8 cellular contexts compared by ENCODE assay signal in genomic region chr22:17774928-17775675, GRCh38. TPM values are rescaled to one million over a fixed set of nuclear protein-coding genes. Genes with fewer than 3 reads are reported as not detected.
DNase-seq lines count a peak whose midpoint lies in the region; ATAC-seq and TF ChIP-seq lines count a peak whose summit lies in the region.

No MANE protein-coding gene starts in this region.

- no peak overlapping the region for H3K27ac Mint-ChIP-seq in WTC11

- peaks cover 32% of the 10 kb centered on the region for H3K4me1 Mint-ChIP-seq in WTC11

- no peaks in the 10 kb centered on the region for H3K27me3 ChIP-seq in vagina

- ATAC-seq in WTC11 = no peak
- no peak for ATAC-seq in GM21390 (IDR thresholded peaks at IDR 0.05; ENCODE audit: unreplicated experiment)

- POLR2A ChIA-PET in WTC11 (lab: Charles Lee) = no interaction called here
- POLR2A ChIA-PET in RWPE1 (lab: Yijun Ruan, JAX; ENCODE audit: low non-redundant PET) = no interaction called here

- peak; percentile 31 for DNase-seq in stimulated activated CD4-positive, alpha-beta T cell treated with anti-CD3 and anti-CD28 coated beads, Interleukin-15, amount 100 ng/mL, for 24 hours
- no peak for DNase-seq in stimulated activated CD4-positive, alpha-beta T cell treated with anti-CD3 and anti-CD28 coated beads, Interleukin-2, amount 100 ng/mL, for 24 hours
- DNase-seq in WTC11 (ENCODE audit: low spot score) (no peak), left kidney (ENCODE audit: low read depth, low spot score) (peak; percentile 27), vagina (ENCODE audit: extremely low spot score in 2 of 2) (no peak), RWPE1 (ENCODE audit: low spot score) (no peak), mucosa of gallbladder (ENCODE audit: low spot score) (no peak)

- no peak for TF ChIP-seq CTCF in WTC11 (IDR thresholded peaks at IDR 0.05)
- no peak for TF ChIP-seq CTCF in vagina (IDR thresholded peaks at IDR 0.05)
- TF ChIP-seq CTCF in RWPE1 (conservative IDR thresholded peaks at IDR 0.05; ENCODE audit: low read depth) = no peak

- no peaks in the 10 kb centered on the region for H3K36me3 ChIP-seq in vagina

- TF ChIP-seq POLR2A in vagina (IDR thresholded peaks at IDR 0.05) = no peak

- H3K9me3 Mint-ChIP-seq in WTC11 = no peaks in the 10 kb centered on the region

- H3K36me3 Mint-ChIP-seq in WTC11 = no peaks in the 10 kb centered on the region

- H3K4me3 ChIP-seq in vagina = peak overlapping the region; percentile 62 to 76

- intact Hi-C loops in vagina (cut with DNase I) = no loop called here

- peak overlapping the region; percentile 11 for H3K27ac ChIP-seq in vagina
- no peak overlapping the region for H3K27ac ChIP-seq in RWPE1

- peaks cover 5% of the 10 kb centered on the region; the same call in 1 of the 2 replicates for H3K27me3 Mint-ChIP-seq in WTC11 (ENCODE audit: low read depth)

- H3K4me3 Mint-ChIP-seq in WTC11 = peak overlapping the region; percentile 63

- H3K4me1 ChIP-seq in vagina = peaks cover 26% of the 10 kb centered on the region

- no peaks in the 10 kb centered on the region for H3K9me3 ChIP-seq in vagina

- CTCF ChIA-PET in WTC11 (lab: Charles Lee) = interaction anchor here (3.3 to 8.2 kb wide), 2 partner anchors 11 to 23 kb away, joined by 11 to 92 read pairs; no protein-coding TSS in a partner anchor
- CTCF ChIA-PET in RWPE1 (lab: Yijun Ruan, JAX) = no interaction called here

TF ChIP-seq in WTC11, 78 proteins besides CTCF, POLR2A, EP300 and RAD21:
- TF ChIP-seq CBFB (CRISPR knock-in tag; IDR thresholded peaks at IDR 0.05; ENCODE audit: low read depth) (no peak), ZNF425 (CRISPR knock-in tag; conservative IDR thresholded peaks at IDR 0.05) (no peak), CREM (CRISPR knock-in tag; IDR thresholded peaks at IDR 0.05) (no peak), ZNF423 (CRISPR knock-in tag; IDR thresholded peaks at IDR 0.05) (no peak), ATF1 (CRISPR knock-in tag; IDR thresholded peaks at IDR 0.05) (no peak), SMAD4 (CRISPR knock-in tag; IDR thresholded peaks at IDR 0.05) (no peak), PRRX2 (CRISPR knock-in tag; IDR thresholded peaks at IDR 0.05) (no peak), HMGXB4 (CRISPR knock-in tag; IDR thresholded peaks at IDR 0.05) (no peak), TP53 (CRISPR knock-in tag; IDR thresholded peaks at IDR 0.05) (no peak), SOX15 (CRISPR knock-in tag; IDR thresholded peaks at IDR 0.05) (no peak), ZBTB43 (CRISPR knock-in tag; IDR thresholded peaks at IDR 0.05) (no peak), RORB (CRISPR knock-in tag; IDR thresholded peaks at IDR 0.05) (no peak), SP1 (CRISPR knock-in tag; conservative IDR thresholded peaks at IDR 0.05) (no peak), ZNF263 (CRISPR knock-in tag; IDR thresholded peaks at IDR 0.05; ENCODE audit: low read depth) (no peak), CREB1 (CRISPR knock-in tag; IDR thresholded peaks at IDR 0.05) (no peak), ATF2 (CRISPR knock-in tag; IDR thresholded peaks at IDR 0.05; ENCODE audit: borderline replicate concordance, low read depth) (no peak), ZNF671 (CRISPR knock-in tag; IDR thresholded peaks at IDR 0.05) (no peak)
- TF ChIP-seq, protein P1, sequence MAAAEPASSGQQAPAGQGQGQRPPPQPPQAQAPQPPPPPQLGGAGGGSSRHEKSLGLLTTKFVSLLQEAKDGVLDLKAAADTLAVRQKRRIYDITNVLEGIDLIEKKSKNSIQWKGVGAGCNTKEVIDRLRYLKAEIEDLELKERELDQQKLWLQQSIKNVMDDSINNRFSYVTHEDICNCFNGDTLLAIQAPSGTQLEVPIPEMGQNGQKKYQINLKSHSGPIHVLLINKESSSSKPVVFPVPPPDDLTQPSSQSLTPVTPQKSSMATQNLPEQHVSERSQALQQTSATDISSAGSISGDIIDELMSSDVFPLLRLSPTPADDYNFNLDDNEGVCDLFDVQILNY (CRISPR knock-in tag; IDR thresholded peaks at IDR 0.05) = no peak
- TF ChIP-seq, protein P2, sequence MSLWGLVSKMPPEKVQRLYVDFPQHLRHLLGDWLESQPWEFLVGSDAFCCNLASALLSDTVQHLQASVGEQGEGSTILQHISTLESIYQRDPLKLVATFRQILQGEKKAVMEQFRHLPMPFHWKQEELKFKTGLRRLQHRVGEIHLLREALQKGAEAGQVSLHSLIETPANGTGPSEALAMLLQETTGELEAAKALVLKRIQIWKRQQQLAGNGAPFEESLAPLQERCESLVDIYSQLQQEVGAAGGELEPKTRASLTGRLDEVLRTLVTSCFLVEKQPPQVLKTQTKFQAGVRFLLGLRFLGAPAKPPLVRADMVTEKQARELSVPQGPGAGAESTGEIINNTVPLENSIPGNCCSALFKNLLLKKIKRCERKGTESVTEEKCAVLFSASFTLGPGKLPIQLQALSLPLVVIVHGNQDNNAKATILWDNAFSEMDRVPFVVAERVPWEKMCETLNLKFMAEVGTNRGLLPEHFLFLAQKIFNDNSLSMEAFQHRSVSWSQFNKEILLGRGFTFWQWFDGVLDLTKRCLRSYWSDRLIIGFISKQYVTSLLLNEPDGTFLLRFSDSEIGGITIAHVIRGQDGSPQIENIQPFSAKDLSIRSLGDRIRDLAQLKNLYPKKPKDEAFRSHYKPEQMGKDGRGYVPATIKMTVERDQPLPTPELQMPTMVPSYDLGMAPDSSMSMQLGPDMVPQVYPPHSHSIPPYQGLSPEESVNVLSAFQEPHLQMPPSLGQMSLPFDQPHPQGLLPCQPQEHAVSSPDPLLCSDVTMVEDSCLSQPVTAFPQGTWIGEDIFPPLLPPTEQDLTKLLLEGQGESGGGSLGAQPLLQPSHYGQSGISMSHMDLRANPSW (CRISPR knock-in tag; conservative IDR thresholded peaks at IDR 0.05; ENCODE audit: low read depth) = no peak
TF ChIP-seq in WTC11: peak in this region for 0.

RNA-seq across cellular contexts. Expression of gene BID, which starts 0.8 kb away (rescaled TPM):
- total RNA-seq in WTC11 (2021) (26.1 to 32.5 TPM (median 27.6 TPM) in 3 replicates), vagina (36.3 TPM), mucosa of gallbladder (27.1 TPM)

Comparison
In these comparisons a context has a peak if more than half of its experiments do, and no peak if none do; other contexts are left out.
1. DNase-seq: peak in stimulated activated CD4-positive, alpha-beta T cell treated with anti-CD3 and anti-CD28 coated beads, Interleukin-15, amount 100 ng/mL, for 24 hours (single experiment) and left kidney (single experiment); none in stimulated activated CD4-positive, alpha-beta T cell treated with anti-CD3 and anti-CD28 coated beads, Interleukin-2, amount 100 ng/mL, for 24 hours (0 of 2), WTC11 (single experiment), vagina (0 of 2), RWPE1 (single experiment) and mucosa of gallbladder (single experiment).